In the genomic region with DNA sequence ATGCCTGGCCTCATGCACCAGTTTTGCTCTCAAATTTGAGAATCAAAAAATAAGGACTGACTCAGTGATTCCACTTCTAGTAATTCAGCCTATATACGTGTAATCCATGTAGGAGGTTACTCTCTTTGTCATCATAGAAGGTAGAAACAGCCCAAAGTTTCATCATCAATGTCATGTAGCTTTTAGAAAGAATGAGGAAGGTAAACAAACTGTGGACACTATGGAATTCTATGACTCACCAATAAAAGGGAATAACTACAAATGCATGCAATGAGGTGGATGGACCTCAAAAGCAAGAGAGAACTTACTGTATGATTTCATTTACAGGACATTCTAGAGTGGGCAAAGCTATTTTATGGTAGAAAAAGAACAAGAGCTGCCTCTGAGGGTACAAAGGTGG, we compare ENCODE assay signal across 14 cellular contexts.
DNase-seq lines count a peak whose midpoint lies in the region; ATAC-seq, FAIRE-seq and TF ChIP-seq lines count a peak whose summit lies in the region.
"Had no signal": no experiment of that assay in that cellular context is flagged by ENCODE, and none has a peak within 500 bp of the region (broad histone marks: within the 10 kb centered on the region; RNA-seq: fewer than 3 reads in every experiment).

No MANE protein-coding gene starts in this region.

- ATAC-seq in GM19023 (IDR thresholded peaks at IDR 0.05; ENCODE audit: unreplicated experiment), result no peak
- ATAC-seq: sciatic nerve had no signal

- no peaks in the 10 kb centered on the region for H3K9me3 ChIP-seq in SJCRH30 (replicated peaks)
- no peaks in the 10 kb centered on the region for H3K9me3 ChIP-seq in fibroblast of lung (ENCODE audit: control insufficient read depth, insufficient read depth, low read depth, low read length)
- H3K9me3 ChIP-seq in A673 (ENCODE audit: low read depth, low read length, poor library complexity, severe bottlenecking), result no peaks in the 10 kb centered on the region
- H3K9me3 ChIP-seq: ascending aorta, vagina had no signal

- H3K27me3 Mint-ChIP-seq in activated naive CD4-positive, alpha-beta T cell treated with anti-CD3 and anti-CD28 coated beads for 36 hours (ENCODE audit: low read depth), result no peaks in the 10 kb centered on the region

- H3K27ac ChIP-seq in SJCRH30 (peak overlapping the region; percentile 96), fibroblast of lung (ENCODE audit: insufficient read depth, low read length) (no peak overlapping the region), A673 (ENCODE audit: low read depth, low read length, poor library complexity, severe bottlenecking) (no peak overlapping the region)
- H3K27ac ChIP-seq: ascending aorta, vagina, VCaP had no signal

- H3K4me1 ChIP-seq in SJCRH30 (peaks cover 55% of the 10 kb centered on the region), fibroblast of lung (ENCODE audit: control insufficient read depth, extremely low read depth, insufficient read depth, low read length) (peaks cover 12% of the 10 kb centered on the region), A673 (ENCODE audit: insufficient read depth, low read length, poor library complexity, severe bottlenecking) (no peaks in the 10 kb centered on the region)
- H3K4me1 ChIP-seq: vagina had no signal

- no peaks in the 10 kb centered on the region for H3K36me3 Mint-ChIP-seq in activated naive CD4-positive, alpha-beta T cell treated with anti-CD3 and anti-CD28 coated beads for 36 hours (ENCODE audit: low read depth)

- intact Hi-C loops in activated naive CD4-positive, alpha-beta T cell treated with anti-CD3 and anti-CD28 coated beads for 36 hours (cut with micrococcal nuclease), result no loop called here
- intact Hi-C loops in A673 (cut with micrococcal nuclease; ENCODE audit: unreplicated experiment), result no loop called here

- no peak overlapping the region for H3K4me3 Mint-ChIP-seq in activated naive CD4-positive, alpha-beta T cell treated with anti-CD3 and anti-CD28 coated beads for 36 hours

- CTCF ChIA-PET in activated naive CD4-positive, alpha-beta T cell treated with anti-CD3 and anti-CD28 coated beads for 36 hours (lab: Charles Lee), result no interaction called here
- CTCF ChIA-PET in A673 (lab: Charles Lee), result no interaction called here

- H3K9me3 Mint-ChIP-seq in activated naive CD4-positive, alpha-beta T cell treated with anti-CD3 and anti-CD28 coated beads for 36 hours, result no peaks in the 10 kb centered on the region

- H3K4me1 Mint-ChIP-seq in activated naive CD4-positive, alpha-beta T cell treated with anti-CD3 and anti-CD28 coated beads for 36 hours (ENCODE audit: low read depth), result no peaks in the 10 kb centered on the region

- TF ChIP-seq POLR2A in H54 (IDR thresholded peaks at IDR 0.05; ENCODE audit: low read depth, low read length), result no peak

- H3K4me3 ChIP-seq in SJCRH30, result no peak overlapping the region
- no peak overlapping the region for H3K4me3 ChIP-seq in fibroblast of lung (replicated peaks in 1 of 4; ENCODE audit: control extremely low read depth in 1 of 4, insufficient read depth in 1 of 4, low read depth in 3 of 4, low read length in 4 of 4)
- H3K4me3 ChIP-seq in A673 (ENCODE audit: low read depth, low read length, poor library complexity, severe bottlenecking), result no peak overlapping the region
- H3K4me3 ChIP-seq: ascending aorta, vagina had no signal

- H2AFZ ChIP-seq in fibroblast of lung (ENCODE audit: low read length), result no peak overlapping the region

- no TSS peak for BruUV-seq in A673 (replicated peaks; lab: Mats Ljungman, UMichigan)

- H4K20me1 ChIP-seq in fibroblast of lung (ENCODE audit: control insufficient read depth, extremely low read depth, insufficient read depth, low read length), result no peaks in the 10 kb centered on the region

- no peak overlapping the region for H3K9ac ChIP-seq in fibroblast of lung (ENCODE audit: insufficient read depth, low read length)

- FAIRE-seq in H54 (lab: Jason Lieb, UNC), result peak; percentile 82

- no peaks in the 10 kb centered on the region for H3K79me2 ChIP-seq in fibroblast of lung (ENCODE audit: control insufficient read depth, insufficient read depth, low read length)

- POLR2A ChIA-PET in A673 (lab: Charles Lee; ENCODE audit: low non-redundant PET), result no interaction called here

- no peak overlapping the region for H3K27ac Mint-ChIP-seq in activated naive CD4-positive, alpha-beta T cell treated with anti-CD3 and anti-CD28 coated beads for 36 hours

- no peaks in the 10 kb centered on the region for H3K36me3 ChIP-seq in SJCRH30
- H3K36me3 ChIP-seq in fibroblast of lung (ENCODE audit: control insufficient read depth, insufficient read depth, low read length), result no peaks in the 10 kb centered on the region
- no peaks in the 10 kb centered on the region for H3K36me3 ChIP-seq in A673 (ENCODE audit: insufficient read depth, low read length, poor library complexity, severe bottlenecking)
- H3K36me3 ChIP-seq: ascending aorta, vagina had no signal

- H3K4me2 ChIP-seq in fibroblast of lung (ENCODE audit: extremely low read depth, insufficient read depth, low read length), result peak overlapping the region; percentile 29

- H3K27me3 ChIP-seq in SJCRH30, result no peaks in the 10 kb centered on the region
- H3K27me3 ChIP-seq in fibroblast of lung (ENCODE audit: control insufficient read depth, insufficient read depth, low read length), result no peaks in the 10 kb centered on the region
- H3K27me3 ChIP-seq in A673 (replicated peaks; ENCODE audit: insufficient read depth, low read depth, low read length, poor library complexity), result no peaks in the 10 kb centered on the region
- H3K27me3 ChIP-seq: ascending aorta, vagina had no signal

- TF ChIP-seq CTCF in fibroblast of lung (conservative IDR thresholded peaks at IDR 0.05 in 1 of 2, IDR thresholded peaks at IDR 0.05 in 1 of 2; ENCODE audit: low read depth in 1 of 2, low read length in 2 of 2) (no peak), A673 (conservative IDR thresholded peaks at IDR 0.05; ENCODE audit: low read depth, low read length) (no peak)

- DNase-seq in H54 (ENCODE audit: insufficient read length, low spot score), result peak; percentile 38
- peak in 1 of 2 experiments; percentile 45 for DNase-seq in SJCRH30
- peak; percentile 87 to 98 for DNase-seq in fibroblast of lung (ENCODE audit: low read depth in 2 of 2)
- DNase-seq in renal cortical epithelial cell (ENCODE audit: low read depth), result peak; percentile 80
- DNase-seq in activated naive CD4-positive, alpha-beta T cell treated with anti-CD3 and anti-CD28 coated beads for 36 hours, result no peak
- DNase-seq in COR-L47 (lab: John Stamatoyannopoulos, UW), result no peak
- no peak for DNase-seq in A673 (ENCODE audit: low spot score)
- DNase-seq: activated CD8-positive, alpha-beta memory T cell treated with anti-CD3 and anti-CD28 coated beads, Interleukin-2, amount 50 U/mL, for 48 hours; NCI-H2029 had no signal

Comparison
In these comparisons a context has a peak if more than half of its experiments do, and no peak if none do; other contexts are left out.
1. DNase-seq: peak in H54 (single experiment), fibroblast of lung (2 of 2) and renal cortical epithelial cell (single experiment); none in activated naive CD4-positive, alpha-beta T cell treated with anti-CD3 and anti-CD28 coated beads for 36 hours (single experiment), COR-L47 (single experiment) and A673 (single experiment).